Comparison of ENCODE assay signal across 1 cellular context in genomic region chr1:46303038-46303871, GRCh38.
A peak's percentile ranks its signal among the peaks of the same experiment; 100 is the strongest.
TF ChIP-seq lines count a peak whose summit lies in the region.

TSS of gene LRRC41 (minus strand) at chr1:46303616. CDS start at chr1:46303322, 294 bp downstream.
TSS of gene UQCRH (plus strand) at chr1:46303698. CDS start at chr1:46303767, 69 bp downstream.

TF ChIP-seq in HepG2, 621 proteins besides CTCF, POLR2A, EP300 and RAD21 (continued from another document and continues in another):
- TF ChIP-seq THAP9 (CRISPR knock-in tag; IDR thresholded peaks at IDR 0.05; ENCODE audit: borderline replicate concordance) (peak; percentile 62; the same call in 1 of the 2 replicates), ZNF530 (CRISPR knock-in tag; IDR thresholded peaks at IDR 0.05; ENCODE audit: low read depth) (no peak), ZNF83 (CRISPR knock-in tag; IDR thresholded peaks at IDR 0.05; ENCODE audit: borderline replicate concordance) (0 out of 2 replicates have a peak, but pooled peaks have one; percentile 41), ZNF414 (CRISPR knock-in tag; IDR thresholded peaks at IDR 0.05) (no peak), DMTF1 (CRISPR knock-in tag; IDR thresholded peaks at IDR 0.05) (no peak), GABPA (IDR thresholded peaks at IDR 0.05; ENCODE audit: low read depth, low read length) (peak; percentile 76), GABPA (CRISPR knock-in tag; IDR thresholded peaks at IDR 0.05; ENCODE audit: low read depth) (peak; percentile 94), TAF15 (IDR thresholded peaks at IDR 0.05; ENCODE audit: low read depth, low read length, poor library complexity, severe bottlenecking) (no peak), ZNF749 (CRISPR knock-in tag; IDR thresholded peaks at IDR 0.05; ENCODE audit: borderline replicate concordance) (no peak), GTF2F1 (IDR thresholded peaks at IDR 0.05; ENCODE audit: low read length) (peak; percentile 82; the same call in 1 of the 2 replicates), ZBTB14 (CRISPR knock-in tag; IDR thresholded peaks at IDR 0.05) (peak; percentile 93), ATF7 (IDR thresholded peaks at IDR 0.05) (peak; percentile 84), ATF7 (CRISPR knock-in tag; IDR thresholded peaks at IDR 0.05) (peak; percentile 23; the same call in 1 of the 2 replicates), ZNF513 (CRISPR knock-in tag; conservative IDR thresholded peaks at IDR 0.05) (no peak), MTA3 (CRISPR knock-in tag; IDR thresholded peaks at IDR 0.05) (no peak), ONECUT2 (CRISPR knock-in tag; IDR thresholded peaks at IDR 0.05) (no peak), TCF7L2 (IDR thresholded peaks at IDR 0.05; ENCODE audit: low read depth, low read length) (no peak), ZFAT (CRISPR knock-in tag; conservative IDR thresholded peaks at IDR 0.05) (0 out of 2 replicates have a peak, but pooled peaks have one; percentile 9), GABPB1 (CRISPR knock-in tag; IDR thresholded peaks at IDR 0.05) (peak; percentile 92), ZUFSP (CRISPR knock-in tag; IDR thresholded peaks at IDR 0.05; ENCODE audit: borderline replicate concordance) (no peak), TFDP2 (CRISPR knock-in tag; IDR thresholded peaks at IDR 0.05) (no peak; the same call in none of the 2 replicates), SIN3B (IDR thresholded peaks at IDR 0.05; ENCODE audit: low read length) (no peak), PCBP1 (IDR thresholded peaks at IDR 0.05; ENCODE audit: borderline replicate concordance, low read depth, low read length) (0 out of 2 replicates have a peak, but pooled peaks have one; percentile 27), ZBTB43 (CRISPR knock-in tag; conservative IDR thresholded peaks at IDR 0.05) (no peak), ZNF44 (CRISPR knock-in tag; IDR thresholded peaks at IDR 0.05) (no peak; the same call in 1 of the 2 replicates), ZNF552 (CRISPR knock-in tag; IDR thresholded peaks at IDR 0.05; ENCODE audit: borderline replicate concordance) (no peak), THRA (CRISPR knock-in tag; IDR thresholded peaks at IDR 0.05; ENCODE audit: borderline replicate concordance) (no peak), ZKSCAN1 (IDR thresholded peaks at IDR 0.05; ENCODE audit: low read length) (no peak), ARID3A (IDR thresholded peaks at IDR 0.05; ENCODE audit: low read depth, low read length) (0 out of 2 replicates have a peak, but pooled peaks have one; percentile 20), E2F5 (CRISPR knock-in tag; conservative IDR thresholded peaks at IDR 0.05) (peak; percentile 55; the same call in 1 of the 2 replicates), ZNF501 (CRISPR knock-in tag; IDR thresholded peaks at IDR 0.05) (no peak; the same call in 1 of the 2 replicates)
